14 cellular contexts compared by ENCODE assay signal in the genomic region with DNA sequence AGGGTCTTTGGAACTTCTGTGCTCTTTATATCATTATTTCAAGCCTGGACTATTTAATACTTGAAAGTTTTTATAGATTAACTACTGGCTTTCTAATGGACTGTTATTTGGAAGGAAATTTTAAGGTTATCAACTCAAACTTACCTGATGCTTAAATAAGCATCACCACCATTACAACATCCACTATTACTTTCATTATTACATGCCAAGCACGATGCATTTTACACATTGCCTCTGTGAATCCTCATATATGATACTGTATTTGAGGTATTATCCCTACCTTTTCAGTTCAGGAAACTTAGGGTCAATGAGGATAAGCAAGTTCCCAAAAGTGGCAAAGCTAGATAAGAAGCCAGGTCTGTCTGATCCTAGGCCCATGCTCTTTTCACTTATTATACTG. TPM values are rescaled to one million over a fixed set of nuclear protein-coding genes. Genes with fewer than 3 reads are reported as not detected.
"Had no signal": no experiment of that assay in that cellular context is flagged by ENCODE, and none has a peak within 500 bp of the region (broad histone marks: within the 10 kb centered on the region; RNA-seq: fewer than 3 reads in every experiment).

No MANE protein-coding gene starts in this region.

- H3K27ac ChIP-seq: hepatocyte, testis, WERI-Rb-1 had no signal

- H3K4me3 Mint-ChIP-seq: activated naive CD8-positive, alpha-beta T cell treated with anti-CD3 and anti-CD28 coated beads, Interleukin-2, amount 10 ng/mL, durations not matched to agents 7 days and 5 days; neural crest cell; stimulated activated naive CD8-positive, alpha-beta T cell treated with anti-CD3 and anti-CD28 coated beads, Interleukin-15, Interleukin-2, amounts not matched to agents 100 ng/mL and 50 ng/mL, for 24 hours had no signal

- H3K9me3 Mint-ChIP-seq: activated naive CD8-positive, alpha-beta T cell treated with anti-CD3 and anti-CD28 coated beads, Interleukin-2, amount 10 ng/mL, durations not matched to agents 7 days and 5 days; neural crest cell; stimulated activated naive CD8-positive, alpha-beta T cell treated with anti-CD3 and anti-CD28 coated beads, Interleukin-15, Interleukin-2, amounts not matched to agents 100 ng/mL and 50 ng/mL, for 24 hours had no signal

- DNase-seq: activated CD4-positive, alpha-beta T cell treated with anti-CD3 and anti-CD28 coated beads for 48 hours; activated effector memory CD4-positive, alpha-beta T cell treated with Interleukin-2 at 50 U/mL for 16 hours; activated naive CD8-positive, alpha-beta T cell treated with anti-CD3 and anti-CD28 coated beads, Interleukin-2, amount 10 ng/mL, durations not matched to agents 7 days and 5 days; anterior cingulate cortex; kidney; left ventricle myocardium superior; mesendoderm; stimulated activated CD4-positive, alpha-beta T cell treated with anti-CD3 and anti-CD28 coated beads, Interleukin-2, amount 100 ng/mL, for 48 hours; T-helper 9 cell; testis; WERI-Rb-1 had no signal

- ATAC-seq: left ventricle myocardium superior had no signal

- H3K4me1 Mint-ChIP-seq: neural crest cell had no signal

- H3K27me3 Mint-ChIP-seq: activated naive CD8-positive, alpha-beta T cell treated with anti-CD3 and anti-CD28 coated beads, Interleukin-2, amount 10 ng/mL, durations not matched to agents 7 days and 5 days; stimulated activated naive CD8-positive, alpha-beta T cell treated with anti-CD3 and anti-CD28 coated beads, Interleukin-15, Interleukin-2, amounts not matched to agents 100 ng/mL and 50 ng/mL, for 24 hours had no signal

- H3K27ac Mint-ChIP-seq: activated naive CD8-positive, alpha-beta T cell treated with anti-CD3 and anti-CD28 coated beads, Interleukin-2, amount 10 ng/mL, durations not matched to agents 7 days and 5 days; stimulated activated naive CD8-positive, alpha-beta T cell treated with anti-CD3 and anti-CD28 coated beads, Interleukin-15, Interleukin-2, amounts not matched to agents 100 ng/mL and 50 ng/mL, for 24 hours had no signal

- FAIRE-seq: kidney had no signal

RNA-seq across cellular contexts. Expression of gene PPP1R36, which starts 32.8 kb away (rescaled TPM):
- total RNA-seq: left ventricle myocardium superior had no signal
- polyA plus RNA-seq: hepatocyte had no signal
